9 cellular contexts compared by ENCODE assay signal in genomic region chr12:89948266-89949175, GRCh38.
A peak's percentile ranks its signal among the peaks of the same experiment; 100 is the strongest.
DNase-seq lines count a peak whose midpoint lies in the region; ATAC-seq and TF ChIP-seq lines count a peak whose summit lies in the region.
"Had no signal": no experiment of that assay in that cellular context is flagged by ENCODE, and none has a peak within 500 bp of the region (broad histone marks: within the 10 kb centered on the region; RNA-seq: fewer than 3 reads in every experiment).

No MANE protein-coding gene starts in this region.

- WGBS in hepatocyte (ENCODE audit: low lambda C conversion rate, missing lambda C conversion rate): 32% methylated on average over 1 of the region's 1 CpG
- 17% methylated on average over 1 of the region's 1 CpG for WGBS in smooth muscle cell (ENCODE audit: low lambda C conversion rate)

- TF ChIP-seq CTCF in GM23338 (conservative IDR thresholded peaks at IDR 0.05; ENCODE audit: low read depth in 2 of 2): no peak
- TF ChIP-seq CTCF in WERI-Rb-1 (IDR thresholded peaks at IDR 0.05; ENCODE audit: low read depth, low read length): no peak
- TF ChIP-seq CTCF in hepatocyte (IDR thresholded peaks at IDR 0.05; ENCODE audit: poor library complexity): no peak
- TF ChIP-seq CTCF in smooth muscle cell (IDR thresholded peaks at IDR 0.05; ENCODE audit: borderline replicate concordance, insufficient read depth, poor library complexity, severe bottlenecking): no peak
- TF ChIP-seq CTCF in mucosa of descending colon (IDR thresholded peaks at IDR 0.05): no peak

- H3K27me3 ChIP-seq in GM23338 (ENCODE audit: insufficient read depth) (no peaks in the 10 kb centered on the region), WERI-Rb-1 (ENCODE audit: insufficient read depth, low read depth, severe bottlenecking) (no peaks in the 10 kb centered on the region), hepatocyte (no peaks in the 10 kb centered on the region), smooth muscle cell (ENCODE audit: low read depth) (no peaks in the 10 kb centered on the region)

- H3K79me2 ChIP-seq in GM23338 (replicated peaks; ENCODE audit: insufficient read depth) (no peaks in the 10 kb centered on the region), hepatocyte (no peaks in the 10 kb centered on the region), smooth muscle cell (ENCODE audit: low read depth) (no peaks in the 10 kb centered on the region)

- peaks cover 30% of the 10 kb centered on the region for H3K4me1 Mint-ChIP-seq in GM23338

- H3K9me3 ChIP-seq in WERI-Rb-1 (ENCODE audit: severe bottlenecking): no peaks in the 10 kb centered on the region
- no peaks in the 10 kb centered on the region for H3K9me3 ChIP-seq in hepatocyte (ENCODE audit: low read depth)
- no peaks in the 10 kb centered on the region for H3K9me3 ChIP-seq in smooth muscle cell (replicated peaks; ENCODE audit: low read depth)
- no peaks in the 10 kb centered on the region for H3K9me3 ChIP-seq in mucosa of descending colon

- H3K9me3 Mint-ChIP-seq in GM23338: no peaks in the 10 kb centered on the region

- peak overlapping the region; percentile 80 for H3K9ac ChIP-seq in smooth muscle cell (ENCODE audit: low read depth)

- no peak overlapping the region for H3K4me3 ChIP-seq in GM23338
- no peak overlapping the region for H3K4me3 ChIP-seq in WERI-Rb-1 (ENCODE audit: low read depth, low read length)
- no peak overlapping the region for H3K4me3 ChIP-seq in hepatocyte
- H3K4me3 ChIP-seq in smooth muscle cell: no peak overlapping the region
- no peak overlapping the region for H3K4me3 ChIP-seq in mucosa of descending colon

- no peaks in the 10 kb centered on the region for H3K27me3 Mint-ChIP-seq in GM23338 (ENCODE audit: insufficient read depth, low read depth, poor library complexity)

- no peak overlapping the region; the same call in 1 of the 2 replicates for H2AFZ ChIP-seq in GM23338
- no peak overlapping the region for H2AFZ ChIP-seq in hepatocyte
- no peak overlapping the region for H2AFZ ChIP-seq in smooth muscle cell (ENCODE audit: low read depth)

- H3K4me3 Mint-ChIP-seq in GM23338: no peak overlapping the region

- no peaks in the 10 kb centered on the region for H3F3A ChIP-seq in GM23338 (replicated peaks; ENCODE audit: low read depth)
- H3F3A ChIP-seq in smooth muscle cell (ENCODE audit: low read depth): peaks cover 13% of the 10 kb centered on the region

- H3K27ac ChIP-seq in GM23338 (ENCODE audit: low read depth): no peak overlapping the region
- peak overlapping the region; percentile 74 for H3K27ac ChIP-seq in WERI-Rb-1
- H3K27ac ChIP-seq in hepatocyte: peak overlapping the region; percentile 86
- peak overlapping the region; percentile 94 for H3K27ac ChIP-seq in smooth muscle cell (ENCODE audit: low read depth)

- no peak for DNase-seq in GM23338 (ENCODE audit: low spot score)
- DNase-seq in WERI-Rb-1: no peak
- DNase-seq in hepatocyte (ENCODE audit: low spot score): no peak
- DNase-seq in smooth muscle cell (lab: John Stamatoyannopoulos, UW; ENCODE audit: unreplicated experiment): no peak
- DNase-seq in mucosa of descending colon: no peak
- DNase-seq in T-helper 1 cell: no peak
- DNase-seq in stimulated activated CD8-positive, alpha-beta memory T cell treated with anti-CD3 and anti-CD28 coated beads, Interleukin-4, amount 100 ng/mL, for 48 hours: no peak
- DNase-seq: NCI-H526 had no signal

- H3K36me3 ChIP-seq in GM23338 (ENCODE audit: insufficient read depth) (no peaks in the 10 kb centered on the region), WERI-Rb-1 (no peaks in the 10 kb centered on the region), hepatocyte (replicated peaks; ENCODE audit: insufficient read depth, low read depth) (no peaks in the 10 kb centered on the region), smooth muscle cell (ENCODE audit: low read depth) (no peaks in the 10 kb centered on the region), mucosa of descending colon (ENCODE audit: low read depth) (no peaks in the 10 kb centered on the region)

- ATAC-seq in GM23338 (no peak), mucosa of descending colon (no peak), GM21381 (IDR thresholded peaks at IDR 0.05; ENCODE audit: unreplicated experiment) (no peak)

- peaks cover 24% of the 10 kb centered on the region for H3K4me1 ChIP-seq in GM23338 (ENCODE audit: insufficient read depth)
- peaks cover 53% of the 10 kb centered on the region for H3K4me1 ChIP-seq in hepatocyte (ENCODE audit: insufficient read depth)
- H3K4me1 ChIP-seq in smooth muscle cell (ENCODE audit: low read depth): peaks cover 39% of the 10 kb centered on the region
- peaks cover 57% of the 10 kb centered on the region for H3K4me1 ChIP-seq in mucosa of descending colon (ENCODE audit: low read depth)

- 0 out of 2 replicates have a peak overlapping the region, but pooled peaks have one; percentile 42 for H3K27ac Mint-ChIP-seq in GM23338

- H3K36me3 Mint-ChIP-seq in GM23338 (ENCODE audit: low read depth): no peaks in the 10 kb centered on the region

- H3K4me2 ChIP-seq in GM23338 (peak overlapping the region; percentile 60; the same call in 1 of the 2 replicates), hepatocyte (peak overlapping the region; percentile 36), smooth muscle cell (peak overlapping the region; percentile 65)

- H4K20me1 ChIP-seq in GM23338 (replicated peaks; ENCODE audit: insufficient read depth) (no peaks in the 10 kb centered on the region), hepatocyte (ENCODE audit: insufficient read depth, poor library complexity, severe bottlenecking) (no peaks in the 10 kb centered on the region), smooth muscle cell (ENCODE audit: low read depth) (no peaks in the 10 kb centered on the region)

- intact Hi-C loops in mucosa of descending colon (cut with DNase I, micrococcal nuclease): no loop called here

- H3K9me2 ChIP-seq in GM23338 (ENCODE audit: insufficient read depth) (no peaks in the 10 kb centered on the region), hepatocyte (replicated peaks; ENCODE audit: insufficient read depth) (no peaks in the 10 kb centered on the region)

TF ChIP-seq in GM23338, 12 proteins besides CTCF, POLR2A, EP300 and RAD21:
- TF ChIP-seq EZH2phosphoT487 (IDR thresholded peaks at IDR 0.05; ENCODE audit: unreplicated experiment): no peak
- no peak for TF ChIP-seq POLR2AphosphoS5 (IDR thresholded peaks at IDR 0.05; ENCODE audit: low read depth)
- TF ChIP-seq ETS1 (IDR thresholded peaks at IDR 0.05): no peak
TF ChIP-seq in GM23338: peak in this region for 0.
